1 cellular context compared by ENCODE assay signal in genomic region chr2:121888189-121888557, GRCh38.
A peak's percentile ranks its signal among the peaks of the same experiment; 100 is the strongest.
TF ChIP-seq lines count a peak whose summit lies in the region.

No MANE protein-coding gene starts in this region.

TF ChIP-seq in K562, 482 proteins besides CTCF, POLR2A, EP300 and RAD21 (continued from another document):
- peak; percentile 47; the same call in 1 of the 2 replicates for TF ChIP-seq MGA (IDR thresholded peaks at IDR 0.05)
- TF ChIP-seq ARID4B (CRISPR knock-in tag; IDR thresholded peaks at IDR 0.05), result no peak
- no peak for TF ChIP-seq ZNF224 (CRISPR knock-in tag; IDR thresholded peaks at IDR 0.05)
- TF ChIP-seq PHB (CRISPR knock-in tag; IDR thresholded peaks at IDR 0.05), result no peak
- TF ChIP-seq MIER1 (IDR thresholded peaks at IDR 0.05; ENCODE audit: low read depth), result no peak
- TF ChIP-seq SRSF9 (IDR thresholded peaks at IDR 0.05; ENCODE audit: borderline replicate concordance, low read depth, low read length), result no peak
- no peak for TF ChIP-seq ZNF639 (CRISPR knock-in tag; conservative IDR thresholded peaks at IDR 0.05 in 1 of 2, IDR thresholded peaks at IDR 0.05 in 1 of 2)
- no peak for TF ChIP-seq MAZ (CRISPR knock-in tag; conservative IDR thresholded peaks at IDR 0.05 in 1 of 2, IDR thresholded peaks at IDR 0.05 in 1 of 2)
- TF ChIP-seq SAFB (IDR thresholded peaks at IDR 0.05; ENCODE audit: borderline replicate concordance, low read depth, low read length), result no peak
- TF ChIP-seq FOXA1 (IDR thresholded peaks at IDR 0.05; ENCODE audit: borderline replicate concordance), result no peak
- TF ChIP-seq E2F6 (IDR thresholded peaks at IDR 0.05; ENCODE audit: borderline replicate concordance in 1 of 2, extremely low read depth in 1 of 2, insufficient read depth in 1 of 2, insufficient read length in 1 of 2, low read depth in 1 of 2, low read length in 1 of 2, poor library complexity in 1 of 2, severe bottlenecking in 1 of 2), result peak in 1 of 2 experiments; percentile 43
- no peak for TF ChIP-seq E2F8 (IDR thresholded peaks at IDR 0.05; ENCODE audit: low read depth, partially characterized antibody)
- no peak for TF ChIP-seq ZNF445 (CRISPR knock-in tag; IDR thresholded peaks at IDR 0.05; ENCODE audit: low read depth)
- TF ChIP-seq CHD4 (IDR thresholded peaks at IDR 0.05; ENCODE audit: insufficient read depth, insufficient replicate concordance, low read depth, low read length, poor library complexity, severe bottlenecking), result no peak
- TF ChIP-seq ATF4 (CRISPR knock-in tag; IDR thresholded peaks at IDR 0.05), result no peak
- peak; percentile 74 for TF ChIP-seq L3MBTL2 (IDR thresholded peaks at IDR 0.05)
- no peak for TF ChIP-seq SRSF1 (IDR thresholded peaks at IDR 0.05; ENCODE audit: low read depth, low read length)
- TF ChIP-seq ZNF655 (CRISPR knock-in tag; IDR thresholded peaks at IDR 0.05), result no peak
- TF ChIP-seq ZC3H4 (CRISPR knock-in tag; IDR thresholded peaks at IDR 0.05; ENCODE audit: borderline replicate concordance), result no peak
- TF ChIP-seq BRF1 (IDR thresholded peaks at IDR 0.05; ENCODE audit: borderline replicate concordance, extremely low read depth, insufficient read length), result no peak
- TF ChIP-seq YBX1 (IDR thresholded peaks at IDR 0.05), result no peak
- no peak for TF ChIP-seq RFX5 (IDR thresholded peaks at IDR 0.05; ENCODE audit: low read depth, low read length)
- no peak for TF ChIP-seq ZBTB12 (CRISPR knock-in tag; IDR thresholded peaks at IDR 0.05)
- TF ChIP-seq HDAC3 (IDR thresholded peaks at IDR 0.05; ENCODE audit: borderline replicate concordance, partially characterized antibody), result no peak
- TF ChIP-seq RB1 (IDR thresholded peaks at IDR 0.05; ENCODE audit: low read depth), result no peak
- no peak for TF ChIP-seq GABPB1 (CRISPR knock-in tag; IDR thresholded peaks at IDR 0.05)
- TF ChIP-seq CEBPB (tag; IDR thresholded peaks at IDR 0.05), result 0 out of 2 replicates have a peak, but pooled peaks have one; percentile 23
- TF ChIP-seq BCOR (IDR thresholded peaks at IDR 0.05), result no peak
- no peak for TF ChIP-seq CBFB (CRISPR knock-in tag; IDR thresholded peaks at IDR 0.05)
- TF ChIP-seq CEBPG (CRISPR knock-in tag; IDR thresholded peaks at IDR 0.05), result no peak
- 0 out of 4 replicates have a peak, but pooled peaks of 1 of the 2 experiments have one; percentile 34 for TF ChIP-seq CEBPG (tag; conservative IDR thresholded peaks at IDR 0.05 in 1 of 2, IDR thresholded peaks at IDR 0.05 in 1 of 2)
- TF ChIP-seq NFXL1 (CRISPR knock-in tag; IDR thresholded peaks at IDR 0.05), result no peak
